In genomic region chr7:131234719-131235488, GRCh38 we compare ENCODE assay signal across 9 cellular contexts.
A peak's percentile ranks its signal among the peaks of the same experiment; 100 is the strongest.
DNase-seq lines count a peak whose midpoint lies in the region; ATAC-seq, FAIRE-seq and TF ChIP-seq lines count a peak whose summit lies in the region.
"Had no signal": no experiment of that assay in that cellular context is flagged by ENCODE, and none has a peak within 500 bp of the region (broad histone marks: within the 10 kb centered on the region; RNA-seq: fewer than 3 reads in every experiment).

No MANE protein-coding gene starts in this region.

- CTCF ChIA-PET in HepG2 (lab: Yijun Ruan, JAX; ENCODE audit: low intra/inter-chr PET ratio, low total read pairs), result no interaction called here

- TF ChIP-seq RAD21 in HepG2 (CRISPR knock-in tag; IDR thresholded peaks at IDR 0.05), result no peak

- H3K79me2 ChIP-seq in HepG2 (ENCODE audit: insufficient read depth, low read length) (no peaks in the 10 kb centered on the region), keratinocyte (ENCODE audit: control insufficient read depth, insufficient read depth, low read length) (no peaks in the 10 kb centered on the region)

- TF ChIP-seq EP300 in HepG2 (IDR thresholded peaks at IDR 0.05; ENCODE audit: low read depth in 2 of 2, low read length in 2 of 2) (no peak), HepG2 (CRISPR knock-in tag; IDR thresholded peaks at IDR 0.05; ENCODE audit: borderline replicate concordance) (no peak)

- H3K4me1 Mint-ChIP-seq in activated naive CD8-positive, alpha-beta T cell treated with anti-CD3 and anti-CD28 coated beads, Interleukin-2, amount 50 U/mL, for 24 hours, result peaks cover 74% of the 10 kb centered on the region

- no peak for DNase-seq in HepG2 (ENCODE audit: low spot score)
- no peak for DNase-seq in right lobe of liver
- DNase-seq in activated naive CD8-positive, alpha-beta T cell treated with anti-CD3 and anti-CD28 coated beads, Interleukin-2, amount 50 U/mL, for 24 hours, result no peak
- no peak for DNase-seq in keratinocyte (ENCODE audit: low read depth, low spot score)
- no peak for DNase-seq in SW 1271 (lab: John Stamatoyannopoulos, UW)
- DNase-seq in KBM-7, result no peak
- DNase-seq in islet precursor cell, result no peak
- DNase-seq: NCI-H1105 had no signal

- H3K9me3 Mint-ChIP-seq in activated naive CD8-positive, alpha-beta T cell treated with anti-CD3 and anti-CD28 coated beads, Interleukin-2, amount 50 U/mL, for 24 hours, result no peaks in the 10 kb centered on the region

- no peak for TF ChIP-seq POLR2A in HepG2 (IDR thresholded peaks at IDR 0.05; ENCODE audit: insufficient read depth in 1 of 2, low read depth in 2 of 2, low read length in 2 of 2)
- TF ChIP-seq POLR2A in right lobe of liver (IDR thresholded peaks at IDR 0.05), result no peak

- H3K4me1 ChIP-seq in HepG2 (ENCODE audit: insufficient read depth, low read length), result peaks cover 23% of the 10 kb centered on the region
- no peaks in the 10 kb centered on the region for H3K4me1 ChIP-seq in right lobe of liver
- peaks cover 22% of the 10 kb centered on the region for H3K4me1 ChIP-seq in keratinocyte (ENCODE audit: control insufficient read depth, extremely low read depth, insufficient read depth, low read length)

- H3K27ac ChIP-seq in HepG2 (ENCODE audit: extremely low read length, insufficient read depth, low read length) (no peak overlapping the region), right lobe of liver (no peak overlapping the region), keratinocyte (ENCODE audit: control insufficient read depth, insufficient read depth, low read length) (peak overlapping the region; percentile 77)

- no peak overlapping the region for H3K9ac ChIP-seq in HepG2 (ENCODE audit: insufficient read depth, low read depth, low read length)
- H3K9ac ChIP-seq in keratinocyte (ENCODE audit: control insufficient read depth, extremely low read depth, insufficient read depth, low read length), result no peak overlapping the region

- no peak overlapping the region for H3K4me3 ChIP-seq in HepG2 (replicated peaks in 1 of 3; ENCODE audit: insufficient read depth in 1 of 3, low read depth in 2 of 3, low read length in 3 of 3)
- H3K4me3 ChIP-seq in right lobe of liver, result no peak overlapping the region
- no peak overlapping the region for H3K4me3 ChIP-seq in keratinocyte (ENCODE audit: control insufficient read depth in 2 of 3, extremely low read depth in 1 of 3, insufficient read depth in 2 of 3, low read depth in 1 of 3, low read length in 3 of 3)

- peaks cover 0 to 5% of the 10 kb centered on the region in 2 experiments; a peak in 1 of 5 replicates for H3K27me3 ChIP-seq in HepG2 (ENCODE audit: control insufficient read depth in 1 of 2, insufficient read depth in 2 of 2, low read length in 2 of 2)
- H3K27me3 ChIP-seq in right lobe of liver, result no peaks in the 10 kb centered on the region
- H3K27me3 ChIP-seq in keratinocyte (ENCODE audit: control insufficient read depth, extremely low read depth, insufficient read depth, low read length), result no peaks in the 10 kb centered on the region

- in situ Hi-C loops in HepG2 (cut with HindIII; ENCODE audit: extremely low pct_ligation_motif_present, low pct_unique_long_range_greater_than_20kb) (no loop called here), KBM-7 (cut with MboI; ENCODE audit: low pct_unique_long_range_greater_than_20kb, low sequenced_read_pairs) (no loop called here)

- H3K4me2 ChIP-seq in HepG2 (ENCODE audit: low read depth, low read length) (0 out of 2 replicates have a peak overlapping the region, but pooled peaks have one; percentile 10), keratinocyte (ENCODE audit: control insufficient read depth, extremely low read depth, insufficient read depth, low read depth, low read length) (no peak overlapping the region)

- no peaks in the 10 kb centered on the region for H4K20me1 ChIP-seq in HepG2 (ENCODE audit: insufficient read depth, low read length)
- H4K20me1 ChIP-seq in keratinocyte (ENCODE audit: control insufficient read depth, extremely low read depth, insufficient read depth, low read length), result no peaks in the 10 kb centered on the region

- ATAC-seq in HepG2 (no peak), right lobe of liver (no peak), GM21529 (IDR thresholded peaks at IDR 0.05; ENCODE audit: unreplicated experiment) (no peak)
- ATAC-seq in activated naive CD8-positive, alpha-beta T cell treated with anti-CD3 and anti-CD28 coated beads, Interleukin-2, amount 50 U/mL, for 24 hours, result no peak

- BruUV-seq in HepG2 (replicated peaks; lab: Mats Ljungman, UMichigan), result no TSS peak

- 28% methylated on average over 8 of the region's 8 CpGs for WGBS in HepG2 (ENCODE audit: low lambda C conversion rate)
- WGBS in right lobe of liver (ENCODE audit: insufficient coverage, low coverage, low lambda C conversion rate, missing lambda C conversion rate), result 57% methylated on average over 8 of the region's 8 CpGs

- TF ChIP-seq CTCF in HepG2 (CRISPR knock-in tag; IDR thresholded peaks at IDR 0.05) (no peak), right lobe of liver (IDR thresholded peaks at IDR 0.05) (no peak), keratinocyte (optimal IDR thresholded peaks at IDR 0.05 in 1 of 3, IDR thresholded peaks at IDR 0.05 in 1 of 3, conservative IDR thresholded peaks at IDR 0.05 in 1 of 3; ENCODE audit: extremely low read depth in 1 of 3, insufficient read depth in 2 of 3, low read length in 3 of 3) (no peak)

- intact Hi-C loops in HepG2 (cut with micrococcal nuclease; ENCODE audit: unreplicated experiment), result no loop called here
- intact Hi-C loops in right lobe of liver (cut with DNase I), result no loop called here

- H3K36me3 Mint-ChIP-seq in activated naive CD8-positive, alpha-beta T cell treated with anti-CD3 and anti-CD28 coated beads, Interleukin-2, amount 50 U/mL, for 24 hours (ENCODE audit: low read depth), result peaks cover 5% of the 10 kb centered on the region

- H3K9me1 ChIP-seq in keratinocyte (ENCODE audit: control insufficient read depth, extremely low read depth, insufficient read depth, low read length), result no peaks in the 10 kb centered on the region

- dilution Hi-C loops in keratinocyte (cut with MboI; ENCODE audit: extremely low pct_ligation_motif_present, low sequenced_read_pairs), result no loop called here

- POLR2A ChIA-PET in HepG2 (lab: Yijun Ruan, JAX), result no interaction called here

- H2AFZ ChIP-seq in HepG2 (ENCODE audit: low read length), result no peak overlapping the region
- H2AFZ ChIP-seq in keratinocyte (ENCODE audit: control insufficient read depth, low read length), result peak overlapping the region; percentile 12

- H3K36me3 ChIP-seq in HepG2 (replicated peaks in 1 of 2; ENCODE audit: control insufficient read depth in 1 of 2, insufficient read depth in 2 of 2, low read length in 2 of 2) (no peaks in the 10 kb centered on the region), right lobe of liver (no peaks in the 10 kb centered on the region), keratinocyte (ENCODE audit: control insufficient read depth in 2 of 2, extremely low read depth in 1 of 2, insufficient read depth in 2 of 2, low read length in 2 of 2) (no peaks in the 10 kb centered on the region)

- no peak for FAIRE-seq in HepG2 (lab: Jason Lieb, UNC)
- FAIRE-seq in keratinocyte (lab: Jason Lieb, UNC), result no peak

- no peaks in the 10 kb centered on the region for H3K27me3 Mint-ChIP-seq in activated naive CD8-positive, alpha-beta T cell treated with anti-CD3 and anti-CD28 coated beads, Interleukin-2, amount 50 U/mL, for 24 hours

- no peaks in the 10 kb centered on the region for H3K9me3 ChIP-seq in HepG2 (ENCODE audit: low read length)
- no peaks in the 10 kb centered on the region for H3K9me3 ChIP-seq in right lobe of liver
- H3K9me3 ChIP-seq in keratinocyte (ENCODE audit: control insufficient read depth, low read depth, low read length), result no peaks in the 10 kb centered on the region

- peak overlapping the region; percentile 99 for H3K27ac Mint-ChIP-seq in activated naive CD8-positive, alpha-beta T cell treated with anti-CD3 and anti-CD28 coated beads, Interleukin-2, amount 50 U/mL, for 24 hours

- H3K4me3 Mint-ChIP-seq in activated naive CD8-positive, alpha-beta T cell treated with anti-CD3 and anti-CD28 coated beads, Interleukin-2, amount 50 U/mL, for 24 hours, result peak overlapping the region; percentile 74

TF ChIP-seq in HepG2, 621 proteins besides CTCF, POLR2A, EP300 and RAD21 (continues in another document):
- TF ChIP-seq MEF2D (CRISPR knock-in tag; IDR thresholded peaks at IDR 0.05) (no peak), DDIT3 (CRISPR knock-in tag; IDR thresholded peaks at IDR 0.05) (no peak), ZNF121 (CRISPR knock-in tag; IDR thresholded peaks at IDR 0.05) (no peak), GABPB1 (CRISPR knock-in tag; IDR thresholded peaks at IDR 0.05) (no peak), RNF219 (CRISPR knock-in tag; IDR thresholded peaks at IDR 0.05) (no peak), CSRNP1 (CRISPR knock-in tag; IDR thresholded peaks at IDR 0.05) (no peak)
